ENCODE assay signal across 8 cellular contexts in genomic region chr11:31809857-31810778, GRCh38. TPM values are rescaled to one million over a fixed set of nuclear protein-coding genes. Genes with fewer than 3 reads are reported as not detected.
DNase-seq lines count a peak whose midpoint lies in the region; ATAC-seq, FAIRE-seq and TF ChIP-seq lines count a peak whose summit lies in the region.

No MANE protein-coding gene starts in this region.

- peak overlapping the region; percentile 93 for H3K4me3 Mint-ChIP-seq in neural crest cell

- peak overlapping the region; percentile 41 for H3K4me3 ChIP-seq in AG04450 (ENCODE audit: low read depth, low read length)

- H3K9me3 Mint-ChIP-seq in neural crest cell = no peaks in the 10 kb centered on the region

- H3K27ac Mint-ChIP-seq in neural crest cell (ENCODE audit: unreplicated experiment) = peak overlapping the region; percentile 87

- DNase-seq in AG04450 (ENCODE audit: low read depth, low spot score) (no peak), H54 (ENCODE audit: insufficient read length, low spot score) (peak; percentile 69), neural crest cell (ENCODE audit: low read depth, low spot score) (peak; percentile 33), SHP77 (lab: John Stamatoyannopoulos, UW) (no peak)

- FAIRE-seq in H54 (lab: Jason Lieb, UNC) = no peak

- TF ChIP-seq POLR2A in H54 (IDR thresholded peaks at IDR 0.05; ENCODE audit: low read depth, low read length) = peak; percentile 11; the same call in 1 of the 2 replicates

- H3K27ac ChIP-seq in AG04450 (ENCODE audit: low read depth, low read length) = peak overlapping the region; percentile 2

- CTCF ChIA-PET in AG04450 (lab: Charles Lee) = interaction anchor here (1.5 kb wide), 1 partner anchor 169 kb away, joined by 3 read pairs; no protein-coding TSS in a partner anchor

- peak; percentile 49 for ATAC-seq in SK-N-SH treated with all-trans-retinoic acid at 6 μM for 48 hours
- ATAC-seq in esophagus mucosa = peak; percentile 15
- no peak for ATAC-seq in HG03457 (IDR thresholded peaks at IDR 0.05; ENCODE audit: unreplicated experiment)
- no peak for ATAC-seq in GM21515 (IDR thresholded peaks at IDR 0.05; ENCODE audit: unreplicated experiment)

- H3K9me3 ChIP-seq in AG04450 (ENCODE audit: control insufficient read depth, insufficient read depth, low read length) = peaks cover 17% of the 10 kb centered on the region; the same call in 1 of the 2 replicates

- peaks cover 98% of the 10 kb centered on the region for H3K27me3 ChIP-seq in AG04450 (ENCODE audit: control insufficient read depth, insufficient read depth, low read length)

- H3K4me1 Mint-ChIP-seq in neural crest cell = peaks cover 47% of the 10 kb centered on the region

- POLR2A ChIA-PET in AG04450 (lab: Yijun Ruan, JAX) = no interaction called here

- peaks cover 20% of the 10 kb centered on the region for H3K36me3 Mint-ChIP-seq in neural crest cell (ENCODE audit: low read depth)

- H3K27me3 Mint-ChIP-seq in neural crest cell (ENCODE audit: low read depth) = peaks cover 94% of the 10 kb centered on the region

- TF ChIP-seq CTCF in AG04450 (IDR thresholded peaks at IDR 0.05; ENCODE audit: low read depth, low read length) (no peak), neural crest cell (conservative IDR thresholded peaks at IDR 0.05) (no peak)

TF ChIP-seq in SK-N-SH treated with all-trans-retinoic acid at 6 μM for 48 hours, 23 proteins besides CTCF, POLR2A, EP300 and RAD21:
- TF ChIP-seq ZNF8 (CRISPR knock-in tag; IDR thresholded peaks at IDR 0.05) = no peak
- no peak for TF ChIP-seq ESRRG (CRISPR knock-in tag; IDR thresholded peaks at IDR 0.05)
- no peak for TF ChIP-seq ZNF565 (CRISPR knock-in tag; conservative IDR thresholded peaks at IDR 0.05; ENCODE audit: low read depth)
- TF ChIP-seq TSHZ2 (CRISPR knock-in tag; IDR thresholded peaks at IDR 0.05) = no peak
- TF ChIP-seq POU6F1 (CRISPR knock-in tag; IDR thresholded peaks at IDR 0.05; ENCODE audit: borderline replicate concordance, low read depth) = no peak
- no peak for TF ChIP-seq ARNTL (CRISPR knock-in tag; IDR thresholded peaks at IDR 0.05; ENCODE audit: borderline replicate concordance, low read depth)
- no peak for TF ChIP-seq PPARA (CRISPR knock-in tag; IDR thresholded peaks at IDR 0.05; ENCODE audit: borderline replicate concordance)
- TF ChIP-seq SNAI2 (CRISPR knock-in tag; IDR thresholded peaks at IDR 0.05) = no peak
- no peak for TF ChIP-seq BACH2 (CRISPR knock-in tag; IDR thresholded peaks at IDR 0.05; ENCODE audit: borderline replicate concordance)
- no peak for TF ChIP-seq GLIS3 (CRISPR knock-in tag; IDR thresholded peaks at IDR 0.05)
- TF ChIP-seq ZFP3 (CRISPR knock-in tag; IDR thresholded peaks at IDR 0.05) = no peak
- TF ChIP-seq ISL1 (CRISPR knock-in tag; IDR thresholded peaks at IDR 0.05) = no peak
- no peak for TF ChIP-seq TOX (CRISPR knock-in tag; IDR thresholded peaks at IDR 0.05; ENCODE audit: borderline replicate concordance)
- TF ChIP-seq ZC3H10 (CRISPR knock-in tag; IDR thresholded peaks at IDR 0.05) = no peak
- TF ChIP-seq CREB5 (CRISPR knock-in tag; IDR thresholded peaks at IDR 0.05; ENCODE audit: low read depth) = no peak
- no peak for TF ChIP-seq ZNF70 (CRISPR knock-in tag; IDR thresholded peaks at IDR 0.05)
- TF ChIP-seq ZFP30 (CRISPR knock-in tag; IDR thresholded peaks at IDR 0.05) = no peak
- TF ChIP-seq TCF4 (CRISPR knock-in tag; IDR thresholded peaks at IDR 0.05; ENCODE audit: borderline replicate concordance) = no peak

RNA-seq across cellular contexts. Expression of gene PAX6, which starts 1.0 kb away (rescaled TPM):
- not detected in 2 replicates for polyA plus RNA-seq in AG04450 (2011; rRNA removed)
- not detected in 2 replicates for polyA minus RNA-seq in AG04450 (2011; rRNA and poly(A)+ RNA removed)
- total RNA-seq in esophagus mucosa (not detected), neural crest cell (83.7 and 86.7 TPM in 2 replicates)

Comparison
In these comparisons a context has a peak if more than half of its experiments do, and no peak if none do; other contexts are left out.
1. DNase-seq: peak in H54 (single experiment) and neural crest cell (single experiment); none in AG04450 (single experiment) and SHP77 (0 of 2).
2. ATAC-seq: peak in SK-N-SH treated with all-trans-retinoic acid at 6 μM for 48 hours (single experiment) and esophagus mucosa (single experiment); none in HG03457 (single experiment) and GM21515 (single experiment).
3. RNA of gene PAX6, which starts 1.0 kb away (total RNA-seq): 83.7 to 86.7 TPM in neural crest cell; not detected in esophagus mucosa (single experiment); every median in the first group is over 10 times any median in the second.